In the genomic region with DNA sequence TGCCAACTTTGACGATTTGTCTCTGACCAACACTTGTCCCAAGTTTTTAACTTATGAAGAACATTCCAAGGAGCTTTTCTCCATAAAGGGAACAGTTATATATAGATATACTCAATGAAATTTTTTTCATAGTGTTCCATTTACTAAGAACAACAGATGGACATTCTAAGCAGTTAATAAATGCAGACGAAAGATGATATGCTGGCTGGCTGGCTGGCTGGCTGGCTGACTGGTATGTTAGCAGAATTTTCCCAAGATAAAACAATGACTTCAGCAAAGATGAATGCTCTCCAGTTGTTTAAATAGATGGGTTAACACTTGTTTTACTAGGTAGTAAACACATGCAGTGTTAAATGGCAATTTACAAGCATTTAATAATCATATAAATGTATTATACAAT, we compare ENCODE assay signal across 25 cellular contexts.
A peak's percentile ranks its signal among the peaks of the same experiment; 100 is the strongest.
DNase-seq lines count a peak whose midpoint lies in the region; ATAC-seq and TF ChIP-seq lines count a peak whose summit lies in the region.
"Had no signal": no experiment of that assay in that cellular context is flagged by ENCODE, and none has a peak within 500 bp of the region (broad histone marks: within the 10 kb centered on the region; RNA-seq: fewer than 3 reads in every experiment).

No MANE protein-coding gene starts in this region.

- no peak overlapping the region for H3K27ac ChIP-seq in esophagus squamous epithelium
- H3K27ac ChIP-seq: 22Rv1, body of pancreas, C4-2B, epithelial cell of prostate had no signal

- intact Hi-C loops in esophagus squamous epithelium (cut with DNase I): no loop called here

- no peak for TF ChIP-seq CTCF in choroid plexus epithelial cell (conservative IDR thresholded peaks at IDR 0.05; ENCODE audit: low read depth, low read length)
- TF ChIP-seq CTCF in esophagus squamous epithelium (IDR thresholded peaks at IDR 0.05): no peak

- no peak for TF ChIP-seq POLR2A in esophagus squamous epithelium (IDR thresholded peaks at IDR 0.05)

- peaks cover 0 to 2% (median 0%) of the 10 kb centered on the region in 3 donors for H3K9me3 ChIP-seq in esophagus squamous epithelium
- H3K9me3 ChIP-seq: body of pancreas had no signal

- DNase-seq in DMS 273 (lab: John Stamatoyannopoulos, UW; ENCODE audit: unreplicated experiment) (peak; percentile 6), DMS 273 treated with DMSO at 0.1 percent for 48 hours (lab: John Stamatoyannopoulos, UW) (no peak), NCI-H1694 treated with DMSO at 0.1 percent for 48 hours (lab: John Stamatoyannopoulos, UW) (peak; percentile 26), choroid plexus epithelial cell (ENCODE audit: low read depth) (peak; percentile 1), renal cortical epithelial cell (ENCODE audit: low read depth) (peak; percentile 22), esophagus squamous epithelium (lab: John Stamatoyannopoulos, UW) (no peak)
- DNase-seq: activated B cell treated with CpG ODN at 0.5 μM for 24 hours; activated CD4-positive, alpha-beta T cell treated with anti-CD3 and anti-CD28 coated beads, Interleukin-2, amount 50 U/mL, for 1 hour; activated gamma-delta T cell treated with Interleukin-2 at 50 U/mL for 16 hours; activated T-cell treated with anti-CD3 and anti-CD28 coated beads, Interleukin-2, amount 50 U/mL, for 4 hours; body of pancreas; Calu3; effector CD4-positive, alpha-beta T cell; GOT3; head of caudate nucleus; HFFc6; kidney; NCI-H2081; SHP77 treated with DMSO at 0.1 percent for 48 hours; stimulated activated naive CD4-positive, alpha-beta T cell treated with Interleukin-2 at 50 U/mL for 16 hours had no signal

- 32 to 54% methylated on average over 2 of the region's 2 CpGs for WGBS in esophagus squamous epithelium, 2 donors

- no peaks in the 10 kb centered on the region for H3K27me3 ChIP-seq in esophagus squamous epithelium
- H3K27me3 ChIP-seq: body of pancreas had no signal

- H3K4me3 ChIP-seq in choroid plexus epithelial cell (ENCODE audit: low read depth, low read length): no peak overlapping the region
- H3K4me3 ChIP-seq in esophagus squamous epithelium: no peak overlapping the region
- H3K4me3 ChIP-seq: body of pancreas had no signal

- H3K4me1 ChIP-seq in esophagus squamous epithelium: no peaks in the 10 kb centered on the region
- H3K4me1 ChIP-seq: body of pancreas had no signal

- ATAC-seq in HG03457 (IDR thresholded peaks at IDR 0.05; ENCODE audit: unreplicated experiment): no peak
- no peak for ATAC-seq in HG03175 (IDR thresholded peaks at IDR 0.05; ENCODE audit: unreplicated experiment)
- ATAC-seq: activated T-cell treated with anti-CD3 and anti-CD28 coated beads, Interleukin-2, amount 50 U/mL, for 4 hours; body of pancreas had no signal

- H3K36me3 ChIP-seq in esophagus squamous epithelium: no peaks in the 10 kb centered on the region

Comparison
In these comparisons a context has a peak if more than half of its experiments do, and no peak if none do; other contexts are left out.
1. DNase-seq: peak in DMS 273 (single experiment), NCI-H1694 treated with DMSO at 0.1 percent for 48 hours (single experiment), choroid plexus epithelial cell (single experiment) and renal cortical epithelial cell (single experiment); none in DMS 273 treated with DMSO at 0.1 percent for 48 hours (single experiment) and esophagus squamous epithelium (single experiment).